In the genomic region with DNA sequence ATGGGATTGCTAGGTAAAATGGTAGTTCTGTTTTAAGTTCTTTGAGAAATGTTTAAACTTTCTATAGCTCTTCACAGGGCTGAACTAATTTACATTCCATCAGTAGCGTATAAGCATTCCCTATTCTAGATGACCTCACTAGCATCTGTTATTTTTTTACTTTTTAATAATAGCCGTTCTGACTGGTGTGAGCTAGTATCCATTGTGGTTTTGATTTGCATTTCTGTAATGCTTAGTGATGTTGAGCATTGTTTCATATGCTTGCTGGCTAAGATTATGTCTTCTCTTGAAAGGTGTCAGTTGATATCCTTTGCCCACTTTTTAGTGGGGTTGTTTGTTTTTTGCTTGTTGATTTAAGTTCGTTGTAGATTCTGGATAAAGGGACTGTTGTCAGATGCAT, we compare ENCODE assay signal across 18 cellular contexts.
DNase-seq lines count a peak whose midpoint lies in the region; ATAC-seq and FAIRE-seq lines count a peak whose summit lies in the region.
"Had no signal": no experiment of that assay in that cellular context is flagged by ENCODE, and none has a peak within 500 bp of the region (broad histone marks: within the 10 kb centered on the region; RNA-seq: fewer than 3 reads in every experiment).

No MANE protein-coding gene starts in this region.

- ATAC-seq in GM18502 (IDR thresholded peaks at IDR 0.05; ENCODE audit: poor library complexity, unreplicated experiment) (peak; percentile 56), GM21367 (IDR thresholded peaks at IDR 0.05; ENCODE audit: unreplicated experiment) (peak; percentile 67), HG02884 (IDR thresholded peaks at IDR 0.05; ENCODE audit: unreplicated experiment) (peak; percentile 49), HG03135 (IDR thresholded peaks at IDR 0.05; ENCODE audit: unreplicated experiment) (no peak)
- ATAC-seq: K562; lower lobe of right lung; right lobe of liver; stimulated activated naive B cell treated with anti-CD40 and anti-IgM and Interleukin-4, amounts not matched to agents 10 μg/mL and 1 μg/mL and 100 μg/mL, for 72 hours had no signal

- no peak for DNase-seq in HTR-8/SVneo (ENCODE audit: insufficient read length, low spot score)
- DNase-seq in AG08396 (ENCODE audit: low spot score): no peak
- DNase-seq in DMS79 (lab: John Stamatoyannopoulos, UW): no peak
- no peak for DNase-seq in ecto neural progenitor cell (ENCODE audit: low spot score)
- DNase-seq: activated CD4-positive, CD25-positive, alpha-beta regulatory T cell treated with anti-CD3 and anti-CD28 coated beads, Interleukin-2, amount 50 U/mL, for 72 hours; lower lobe of right lung; NCI-H1436; NCI-H524 treated with DMSO at 0.1 percent for 48 hours; Peyer's patch; right lobe of liver; stimulated activated CD4-positive, alpha-beta T cell treated with anti-CD3 and anti-CD28 coated beads, Interleukin-4, amount 100 ng/mL, for 24 hours; stimulated activated naive B cell treated with anti-CD40 and anti-IgM and Interleukin-4, amounts not matched to agents 10 μg/mL and 1 μg/mL and 100 μg/mL, for 72 hours; upper lobe of left lung had no signal

- FAIRE-seq in HTR-8/SVneo (lab: Jason Lieb, UNC): peak; percentile 4
- FAIRE-seq: K562 had no signal
